1 cellular context compared by ENCODE assay signal in the genomic region with DNA sequence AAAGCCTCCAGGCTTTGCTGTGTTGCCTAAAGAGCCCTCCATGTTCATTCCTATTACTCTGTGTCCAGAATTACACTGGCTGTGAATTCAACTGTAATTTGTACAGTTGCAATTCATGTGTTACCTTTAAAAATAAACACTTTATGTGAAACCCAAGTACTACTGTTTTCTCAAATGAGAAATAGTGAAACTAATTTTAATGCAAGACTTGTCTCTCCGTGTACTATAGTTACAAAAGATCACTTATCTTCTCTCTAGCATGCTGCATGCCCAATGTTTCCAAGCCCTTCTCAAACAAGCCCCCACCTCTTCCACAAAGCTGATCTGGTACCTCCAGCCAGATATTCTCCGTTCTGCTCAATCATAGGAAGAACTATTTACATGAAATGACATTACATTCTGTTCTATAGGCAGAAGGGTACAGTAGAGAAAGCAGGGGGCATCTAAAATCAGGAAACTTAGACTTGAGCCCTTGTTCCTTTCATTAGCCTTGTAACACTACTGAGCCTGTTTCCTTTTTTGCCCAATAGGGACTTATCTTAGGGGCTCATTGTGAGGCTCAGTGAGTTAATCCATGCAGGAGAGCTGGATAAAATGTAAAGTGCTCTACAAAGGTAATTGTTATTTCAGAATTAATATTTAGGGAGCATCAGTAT.
TF ChIP-seq lines count a peak whose summit lies in the region.

No MANE protein-coding gene starts in this region.

TF ChIP-seq in K562, 482 proteins besides CTCF, POLR2A, EP300 and RAD21 (continued from another document):
- TF ChIP-seq, protein P1, sequence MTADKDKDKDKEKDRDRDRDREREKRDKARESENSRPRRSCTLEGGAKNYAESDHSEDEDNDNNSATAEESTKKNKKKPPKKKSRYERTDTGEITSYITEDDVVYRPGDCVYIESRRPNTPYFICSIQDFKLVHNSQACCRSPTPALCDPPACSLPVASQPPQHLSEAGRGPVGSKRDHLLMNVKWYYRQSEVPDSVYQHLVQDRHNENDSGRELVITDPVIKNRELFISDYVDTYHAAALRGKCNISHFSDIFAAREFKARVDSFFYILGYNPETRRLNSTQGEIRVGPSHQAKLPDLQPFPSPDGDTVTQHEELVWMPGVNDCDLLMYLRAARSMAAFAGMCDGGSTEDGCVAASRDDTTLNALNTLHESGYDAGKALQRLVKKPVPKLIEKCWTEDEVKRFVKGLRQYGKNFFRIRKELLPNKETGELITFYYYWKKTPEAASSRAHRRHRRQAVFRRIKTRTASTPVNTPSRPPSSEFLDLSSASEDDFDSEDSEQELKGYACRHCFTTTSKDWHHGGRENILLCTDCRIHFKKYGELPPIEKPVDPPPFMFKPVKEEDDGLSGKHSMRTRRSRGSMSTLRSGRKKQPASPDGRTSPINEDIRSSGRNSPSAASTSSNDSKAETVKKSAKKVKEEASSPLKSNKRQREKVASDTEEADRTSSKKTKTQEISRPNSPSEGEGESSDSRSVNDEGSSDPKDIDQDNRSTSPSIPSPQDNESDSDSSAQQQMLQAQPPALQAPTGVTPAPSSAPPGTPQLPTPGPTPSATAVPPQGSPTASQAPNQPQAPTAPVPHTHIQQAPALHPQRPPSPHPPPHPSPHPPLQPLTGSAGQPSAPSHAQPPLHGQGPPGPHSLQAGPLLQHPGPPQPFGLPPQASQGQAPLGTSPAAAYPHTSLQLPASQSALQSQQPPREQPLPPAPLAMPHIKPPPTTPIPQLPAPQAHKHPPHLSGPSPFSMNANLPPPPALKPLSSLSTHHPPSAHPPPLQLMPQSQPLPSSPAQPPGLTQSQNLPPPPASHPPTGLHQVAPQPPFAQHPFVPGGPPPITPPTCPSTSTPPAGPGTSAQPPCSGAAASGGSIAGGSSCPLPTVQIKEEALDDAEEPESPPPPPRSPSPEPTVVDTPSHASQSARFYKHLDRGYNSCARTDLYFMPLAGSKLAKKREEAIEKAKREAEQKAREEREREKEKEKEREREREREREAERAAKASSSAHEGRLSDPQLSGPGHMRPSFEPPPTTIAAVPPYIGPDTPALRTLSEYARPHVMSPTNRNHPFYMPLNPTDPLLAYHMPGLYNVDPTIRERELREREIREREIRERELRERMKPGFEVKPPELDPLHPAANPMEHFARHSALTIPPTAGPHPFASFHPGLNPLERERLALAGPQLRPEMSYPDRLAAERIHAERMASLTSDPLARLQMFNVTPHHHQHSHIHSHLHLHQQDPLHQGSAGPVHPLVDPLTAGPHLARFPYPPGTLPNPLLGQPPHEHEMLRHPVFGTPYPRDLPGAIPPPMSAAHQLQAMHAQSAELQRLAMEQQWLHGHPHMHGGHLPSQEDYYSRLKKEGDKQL (CRISPR knock-in tag; IDR thresholded peaks at IDR 0.05; ENCODE audit: borderline replicate concordance): no peak
- TF ChIP-seq FOXA3 (CRISPR knock-in tag; conservative IDR thresholded peaks at IDR 0.05 in 1 of 2, IDR thresholded peaks at IDR 0.05 in 1 of 2) (no peak), ZNF778 (CRISPR knock-in tag; IDR thresholded peaks at IDR 0.05) (no peak), ZFP36 (IDR thresholded peaks at IDR 0.05; ENCODE audit: low read depth, low read length, partially characterized antibody) (no peak), PCBP1 (IDR thresholded peaks at IDR 0.05; ENCODE audit: low read depth, low read length, poor library complexity, severe bottlenecking) (no peak), KLF13 (tag; IDR thresholded peaks at IDR 0.05; ENCODE audit: borderline replicate concordance, low read depth) (no peak), SMARCA4 (IDR thresholded peaks at IDR 0.05) (no peak)
- TF ChIP-seq, protein P2, sequence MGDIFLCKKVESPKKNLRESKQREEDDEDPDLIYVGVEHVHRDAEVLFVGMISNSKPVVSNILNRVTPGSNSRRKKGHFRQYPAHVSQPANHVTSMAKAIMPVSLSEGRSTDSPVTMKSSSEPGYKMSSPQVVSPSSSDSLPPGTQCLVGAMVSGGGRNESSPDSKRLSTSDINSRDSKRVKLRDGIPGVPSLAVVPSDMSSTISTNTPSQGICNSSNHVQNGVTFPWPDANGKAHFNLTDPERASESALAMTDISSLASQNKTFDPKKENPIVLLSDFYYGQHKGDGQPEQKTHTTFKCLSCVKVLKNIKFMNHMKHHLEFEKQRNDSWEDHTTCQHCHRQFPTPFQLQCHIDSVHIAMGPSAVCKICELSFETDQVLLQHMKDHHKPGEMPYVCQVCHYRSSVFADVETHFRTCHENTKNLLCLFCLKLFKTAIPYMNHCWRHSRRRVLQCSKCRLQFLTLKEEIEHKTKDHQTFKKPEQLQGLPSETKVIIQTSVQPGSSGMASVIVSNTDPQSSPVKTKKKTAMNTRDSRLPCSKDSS (IDR thresholded peaks at IDR 0.05; ENCODE audit: low read depth, partially characterized antibody): no peak
